Comparison of ENCODE assay signal across 30 cellular contexts in the genomic region with DNA sequence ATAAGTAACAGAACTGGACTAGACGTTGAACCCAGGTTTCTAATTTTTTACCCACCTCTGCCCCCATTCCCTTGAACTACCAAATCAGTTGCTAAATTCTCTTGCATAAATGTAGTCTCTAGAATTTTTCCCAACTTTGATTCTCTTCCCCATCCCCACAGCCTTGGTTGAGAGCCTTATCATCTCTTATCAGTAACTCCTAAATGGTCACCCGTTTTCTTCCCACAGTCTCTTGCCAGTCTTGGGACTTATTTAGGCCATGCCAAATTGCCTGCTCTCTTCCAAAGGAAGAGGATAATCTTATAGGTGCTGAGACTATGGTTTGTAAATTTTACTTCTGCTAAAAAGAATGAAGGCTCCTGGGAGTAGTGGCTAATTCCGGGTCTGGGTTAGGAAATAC. TPM values are rescaled to one million over a fixed set of nuclear protein-coding genes. Genes with fewer than 3 reads are reported as not detected.
"Had no signal": no experiment of that assay in that cellular context is flagged by ENCODE, and none has a peak within 500 bp of the region (broad histone marks: within the 10 kb centered on the region; RNA-seq: fewer than 3 reads in every experiment).

No MANE protein-coding gene starts in this region.

- H3K9ac ChIP-seq: parathyroid adenoma had no signal

- H3K27me3 Mint-ChIP-seq: progenitor cell of endocrine pancreas had no signal

- H3K36me3 Mint-ChIP-seq: naive thymus-derived CD8-positive, alpha-beta T cell; natural killer cell treated with Interleukin-12 subunit alpha and Interleukin-12 subunit beta and Interleukin-15 and Interleukin-18, amount 100 ng/mL, for 72 hours; stimulated activated effector memory CD8-positive, alpha-beta T cell treated with anti-CD3 and anti-CD28 coated beads, Interleukin-12 subunit alpha, Interleukin-12 subunit beta, amount 100 ng/mL, for 72 hours had no signal

- ATAC-seq: naive thymus-derived CD8-positive, alpha-beta T cell; natural killer cell treated with Interleukin-12 subunit alpha and Interleukin-12 subunit beta and Interleukin-15 and Interleukin-18, amount 100 ng/mL, for 72 hours; psoas muscle; right cardiac atrium; right lobe of liver; stimulated activated effector memory CD8-positive, alpha-beta T cell treated with anti-CD3 and anti-CD28 coated beads, Interleukin-12 subunit alpha, Interleukin-12 subunit beta, amount 100 ng/mL, for 72 hours; stimulated activated naive B cell treated with anti-CD40 and anti-IgM and Interleukin-4, amounts not matched to agents 10 μg/mL and 1 μg/mL and 100 μg/mL, for 72 hours had no signal

- H3K27me3 ChIP-seq: neutrophil, right lobe of liver, sigmoid colon, stomach, thyroid gland, tibial nerve, upper lobe of left lung, vagina had no signal

- H3K4me1 ChIP-seq: parathyroid adenoma, right lobe of liver, sigmoid colon, stomach, tibial nerve, vagina had no signal

- H3K9me3 ChIP-seq: neutrophil, psoas muscle, right lobe of liver, sigmoid colon, stomach, thoracic aorta, thyroid gland, tibial nerve, upper lobe of left lung, vagina had no signal

- H3K27ac ChIP-seq: neutrophil, parathyroid adenoma, psoas muscle, right lobe of liver, sigmoid colon, stomach, thoracic aorta, thyroid gland, tibial nerve, vagina had no signal

- H3K4me1 Mint-ChIP-seq: neural crest cell; stimulated activated effector memory CD8-positive, alpha-beta T cell treated with anti-CD3 and anti-CD28 coated beads, Interleukin-12 subunit alpha, Interleukin-12 subunit beta, amount 100 ng/mL, for 72 hours had no signal

- H3K4me3 Mint-ChIP-seq: naive thymus-derived CD8-positive, alpha-beta T cell; natural killer cell treated with Interleukin-12 subunit alpha and Interleukin-12 subunit beta and Interleukin-15 and Interleukin-18, amount 100 ng/mL, for 72 hours; nephron progenitor cell; neural crest cell; stimulated activated effector memory CD8-positive, alpha-beta T cell treated with anti-CD3 and anti-CD28 coated beads, Interleukin-12 subunit alpha, Interleukin-12 subunit beta, amount 100 ng/mL, for 72 hours; stimulated activated naive B cell treated with anti-CD40 and anti-IgM and Interleukin-4, amounts not matched to agents 10 μg/mL and 1 μg/mL and 100 μg/mL, for 72 hours; stimulated activated naive CD8-positive, alpha-beta T cell treated with anti-CD3 and anti-CD28 coated beads, Interleukin-15, Interleukin-2, amounts not matched to agents 100 ng/mL and 50 ng/mL, for 24 hours had no signal

- H2AFZ ChIP-seq: parathyroid adenoma had no signal

- FAIRE-seq: small intestine, urothelium cell line had no signal

- H3K79me2 ChIP-seq: parathyroid adenoma had no signal

- H3K9me3 Mint-ChIP-seq: natural killer cell treated with Interleukin-12 subunit alpha and Interleukin-12 subunit beta and Interleukin-15 and Interleukin-18, amount 100 ng/mL, for 72 hours; neural crest cell had no signal

- DNase-seq: naive thymus-derived CD8-positive, alpha-beta T cell; nephron progenitor cell; nucleus accumbens; posterior cingulate gyrus; psoas muscle; right cardiac atrium; right lobe of liver; sigmoid colon; small intestine; stimulated activated CD4-positive, alpha-beta T cell treated with anti-CD3 and anti-CD28 coated beads, Interleukin-15, amount 100 ng/mL, for 24 hours; stimulated activated CD4-positive, alpha-beta T cell treated with anti-CD3 and anti-CD28 coated beads, Interleukin-2, amount 100 ng/mL, for 24 hours; stimulated activated CD4-positive, alpha-beta T cell treated with anti-CD3 and anti-CD28 coated beads, Interleukin-2, amount 100 ng/mL, for 48 hours; stimulated activated CD4-positive, alpha-beta T cell treated with anti-CD3 and anti-CD28 coated beads, Interleukin-4, amount 100 ng/mL, for 24 hours; stimulated activated naive B cell treated with anti-CD40 and anti-IgM and Interleukin-4, amounts not matched to agents 10 μg/mL and 1 μg/mL and 100 μg/mL, for 72 hours; stimulated activated naive CD4-positive, alpha-beta T cell treated with Interleukin-2 at 50 U/mL for 16 hours; stomach; thyroid gland; upper lobe of left lung had no signal

- H3K4me3 ChIP-seq: psoas muscle, right lobe of liver, sigmoid colon, stomach, thoracic aorta, thyroid gland, tibial nerve, upper lobe of left lung, vagina had no signal

- H3K27ac Mint-ChIP-seq: naive thymus-derived CD8-positive, alpha-beta T cell; nephron progenitor cell; progenitor cell of endocrine pancreas; stimulated activated effector memory CD8-positive, alpha-beta T cell treated with anti-CD3 and anti-CD28 coated beads, Interleukin-12 subunit alpha, Interleukin-12 subunit beta, amount 100 ng/mL, for 72 hours; stimulated activated naive B cell treated with anti-CD40 and anti-IgM and Interleukin-4, amounts not matched to agents 10 μg/mL and 1 μg/mL and 100 μg/mL, for 72 hours; stimulated activated naive CD8-positive, alpha-beta T cell treated with anti-CD3 and anti-CD28 coated beads, Interleukin-15, Interleukin-2, amounts not matched to agents 100 ng/mL and 50 ng/mL, for 24 hours had no signal

- H3K36me3 ChIP-seq: neutrophil, right lobe of liver, sigmoid colon, stomach, thoracic aorta, thyroid gland, tibial nerve, upper lobe of left lung, vagina had no signal

RNA-seq across cellular contexts. Expression of a gene that starts 13.3 kb away (rescaled TPM):
- total RNA-seq: osteocyte had no signal
- polyA plus RNA-seq: naive thymus-derived CD8-positive, alpha-beta T cell had no signal
